In genomic region chr7:41579961-41580935, GRCh38 we compare ENCODE assay signal across 16 cellular contexts.
DNase-seq lines count a peak whose midpoint lies in the region; ATAC-seq and TF ChIP-seq lines count a peak whose summit lies in the region.
"Had no signal": no experiment of that assay in that cellular context is flagged by ENCODE, and none has a peak within 500 bp of the region (broad histone marks: within the 10 kb centered on the region; RNA-seq: fewer than 3 reads in every experiment).

No MANE protein-coding gene starts in this region.

- H3K4me2 ChIP-seq in PC-9 (peak overlapping the region; percentile 45), OCI-LY7 (ENCODE audit: low read length) (no peak overlapping the region)

- H3K79me2 ChIP-seq in PC-9 (ENCODE audit: low read depth) (no peaks in the 10 kb centered on the region), OCI-LY7 (ENCODE audit: insufficient read depth, low read depth, low read length) (no peaks in the 10 kb centered on the region)

- H3K36me3 ChIP-seq in PC-9 (ENCODE audit: low read depth) (no peaks in the 10 kb centered on the region), OCI-LY7 (ENCODE audit: insufficient read depth, low read length) (no peaks in the 10 kb centered on the region)
- H3K36me3 ChIP-seq: left lung had no signal

- peaks cover 35% of the 10 kb centered on the region for H3K4me1 ChIP-seq in PC-9 (replicated peaks; ENCODE audit: insufficient read depth)
- H3K4me1 ChIP-seq in OCI-LY7 (ENCODE audit: insufficient read depth, low read length, poor library complexity, severe bottlenecking): no peaks in the 10 kb centered on the region

- BruUV-seq in PC-9 (replicated peaks; lab: Mats Ljungman, UMichigan) (no TSS peak), OCI-LY7 (replicated peaks; lab: Mats Ljungman, UMichigan) (no TSS peak)

- peaks cover 5 to 7% of the 10 kb centered on the region in 2 donors for H3K9me3 Mint-ChIP-seq in activated T-cell treated with anti-CD3 and anti-CD28 coated beads, Interleukin-2, amount 50 U/mL, for 72 hours
- H3K9me3 Mint-ChIP-seq: stimulated activated memory B cell treated with anti-CD40 and anti-IgM and Interleukin-4, amounts not matched to agents 10 μg/mL and 1 μg/mL and 100 μg/mL, for 72 hours had no signal

- TF ChIP-seq CTCF in PC-9 (conservative IDR thresholded peaks at IDR 0.05) (no peak), OCI-LY7 (conservative IDR thresholded peaks at IDR 0.05; ENCODE audit: low read length) (no peak)

- no peaks in the 10 kb centered on the region for H3K36me3 Mint-ChIP-seq in activated T-cell treated with anti-CD3 and anti-CD28 coated beads, Interleukin-2, amount 50 U/mL, for 72 hours (ENCODE audit: insufficient read depth in 2 of 2)
- H3K36me3 Mint-ChIP-seq: CD4-positive, alpha-beta memory T cell; stimulated activated memory B cell treated with anti-CD40 and anti-IgM and Interleukin-4, amounts not matched to agents 10 μg/mL and 1 μg/mL and 100 μg/mL, for 72 hours had no signal

- ATAC-seq in activated T-cell treated with anti-CD3 and anti-CD28 coated beads, Interleukin-2, amount 50 U/mL, for 72 hours (replicated peaks in 1 of 2): no peak
- ATAC-seq: HepG2, left lung had no signal

- H3K9me2 ChIP-seq in PC-9 (ENCODE audit: insufficient read depth) (no peaks in the 10 kb centered on the region), OCI-LY7 (ENCODE audit: insufficient read depth, low read length) (no peaks in the 10 kb centered on the region)

- in situ Hi-C loops in Caki2 (cut with HindIII; ENCODE audit: low pct_unique_long_range_greater_than_20kb, low sequenced_read_pairs): no loop called here

- intact Hi-C loops in PC-9 (cut with micrococcal nuclease; ENCODE audit: unreplicated experiment): loop anchor here (1.0 to 5.0 kb wide), 14 partner anchors 21 to 662 kb away; no protein-coding TSS in a partner anchor
- intact Hi-C loops in OCI-LY7 (cut with micrococcal nuclease; ENCODE audit: unreplicated experiment): no loop called here

- H2AFZ ChIP-seq in PC-9: no peak overlapping the region
- H2AFZ ChIP-seq in OCI-LY7 (ENCODE audit: low read length): no peak overlapping the region

- H3K27me3 ChIP-seq in PC-9 (ENCODE audit: insufficient read depth, low read depth): no peaks in the 10 kb centered on the region
- H3K27me3 ChIP-seq: left lung had no signal

- H3K4me1 Mint-ChIP-seq in activated T-cell treated with anti-CD3 and anti-CD28 coated beads, Interleukin-2, amount 50 U/mL, for 72 hours (ENCODE audit: low read depth): no peaks in the 10 kb centered on the region
- H3K4me1 Mint-ChIP-seq: CD4-positive, alpha-beta memory T cell; stimulated activated memory B cell treated with anti-CD40 and anti-IgM and Interleukin-4, amounts not matched to agents 10 μg/mL and 1 μg/mL and 100 μg/mL, for 72 hours had no signal

- peaks cover 33% of the 10 kb centered on the region for H3F3A ChIP-seq in PC-9 (ENCODE audit: insufficient read depth, low read depth)

- CTCF ChIA-PET in PC-9 (lab: Charles Lee) (interaction anchor here (0.6 to 1.3 kb wide), 6 partner anchors 116 to 1258 kb away, joined by 3 to 13 read pairs (median 4); no protein-coding TSS in a partner anchor), OCI-LY7 (lab: Charles Lee; ENCODE audit: unreplicated experiment) (no interaction called here)

- DNase-seq in Caki2 (ENCODE audit: low read depth) (peak; percentile 89), PC-9 (peak; percentile 40 to 99), dermis blood vessel endothelial cell (peak; percentile 87), non-pigmented ciliary epithelial cell (ENCODE audit: low read depth) (peak; percentile 92), OCI-LY7 (ENCODE audit: low spot score) (no peak), SHP77 (lab: John Stamatoyannopoulos, UW) (no peak)
- no peak for DNase-seq in activated CD4-positive, alpha-beta T cell treated with anti-CD3 and anti-CD28 coated beads, Interleukin-2, amount 50 U/mL, for 1 hour
- DNase-seq in activated T-cell treated with anti-CD3 and anti-CD28 coated beads, Interleukin-2, amount 50 U/mL, for 72 hours: no peak
- DNase-seq: CD4-positive, alpha-beta memory T cell; central memory CD4-positive, alpha-beta T cell; left lung; NCI-H1694; NCI-H748 treated with DMSO at 0.1 percent for 48 hours; stimulated activated CD4-positive, alpha-beta T cell treated with anti-CD3 and anti-CD28 coated beads, Interleukin-1b, Interleukin-23, amount 100 ng/mL, for 48 hours had no signal

- H4K20me1 ChIP-seq in PC-9 (ENCODE audit: insufficient read depth): no peaks in the 10 kb centered on the region
- no peaks in the 10 kb centered on the region for H4K20me1 ChIP-seq in OCI-LY7 (ENCODE audit: insufficient read depth, low read length)

- no peak overlapping the region for H3K4me3 ChIP-seq in PC-9
- no peak overlapping the region for H3K4me3 ChIP-seq in OCI-LY7 (ENCODE audit: low read depth, low read length, poor library complexity, severe bottlenecking)
- H3K4me3 ChIP-seq: left lung had no signal

- no peaks in the 10 kb centered on the region for H3K27me3 Mint-ChIP-seq in activated T-cell treated with anti-CD3 and anti-CD28 coated beads, Interleukin-2, amount 50 U/mL, for 72 hours (ENCODE audit: low read depth)
- H3K27me3 Mint-ChIP-seq: CD4-positive, alpha-beta memory T cell had no signal

- POLR2A ChIA-PET in PC-9 (lab: Charles Lee; ENCODE audit: unreplicated experiment): interaction anchor here (0.6 to 1.0 kb wide), 6 partner anchors 49 to 863 kb away, joined by 3 to 12 read pairs (median 4); no protein-coding TSS in a partner anchor
- POLR2A ChIA-PET in OCI-LY7 (lab: Charles Lee): no interaction called here

- H3K9me3 ChIP-seq in PC-9 (ENCODE audit: insufficient read depth, low read depth) (peaks cover 43% of the 10 kb centered on the region), OCI-LY7 (ENCODE audit: low read length) (no peaks in the 10 kb centered on the region)
- H3K9me3 ChIP-seq: left lung had no signal

- no peak overlapping the region for H3K4me3 Mint-ChIP-seq in activated T-cell treated with anti-CD3 and anti-CD28 coated beads, Interleukin-2, amount 50 U/mL, for 72 hours
- H3K4me3 Mint-ChIP-seq: CD4-positive, alpha-beta memory T cell; stimulated activated memory B cell treated with anti-CD40 and anti-IgM and Interleukin-4, amounts not matched to agents 10 μg/mL and 1 μg/mL and 100 μg/mL, for 72 hours had no signal

- no peak overlapping the region for H3K27ac Mint-ChIP-seq in activated T-cell treated with anti-CD3 and anti-CD28 coated beads, Interleukin-2, amount 50 U/mL, for 72 hours
- H3K27ac Mint-ChIP-seq: CD4-positive, alpha-beta memory T cell; stimulated activated memory B cell treated with anti-CD40 and anti-IgM and Interleukin-4, amounts not matched to agents 10 μg/mL and 1 μg/mL and 100 μg/mL, for 72 hours had no signal

- H3K27ac ChIP-seq in PC-9 (peak overlapping the region; percentile 74), OCI-LY7 (ENCODE audit: low read depth, low read length, poor library complexity, severe bottlenecking) (no peak overlapping the region)
- H3K27ac ChIP-seq: left lung had no signal

Comparison
In these comparisons a context has a peak if more than half of its experiments do, and no peak if none do; other contexts are left out.
1. DNase-seq: peak in Caki2 (single experiment), PC-9 (2 of 2), dermis blood vessel endothelial cell (single experiment) and non-pigmented ciliary epithelial cell (single experiment); none in activated CD4-positive, alpha-beta T cell treated with anti-CD3 and anti-CD28 coated beads, Interleukin-2, amount 50 U/mL, for 1 hour (single experiment), activated T-cell treated with anti-CD3 and anti-CD28 coated beads, Interleukin-2, amount 50 U/mL, for 72 hours (0 of 2), OCI-LY7 (single experiment) and SHP77 (0 of 2).